In the genomic region with DNA sequence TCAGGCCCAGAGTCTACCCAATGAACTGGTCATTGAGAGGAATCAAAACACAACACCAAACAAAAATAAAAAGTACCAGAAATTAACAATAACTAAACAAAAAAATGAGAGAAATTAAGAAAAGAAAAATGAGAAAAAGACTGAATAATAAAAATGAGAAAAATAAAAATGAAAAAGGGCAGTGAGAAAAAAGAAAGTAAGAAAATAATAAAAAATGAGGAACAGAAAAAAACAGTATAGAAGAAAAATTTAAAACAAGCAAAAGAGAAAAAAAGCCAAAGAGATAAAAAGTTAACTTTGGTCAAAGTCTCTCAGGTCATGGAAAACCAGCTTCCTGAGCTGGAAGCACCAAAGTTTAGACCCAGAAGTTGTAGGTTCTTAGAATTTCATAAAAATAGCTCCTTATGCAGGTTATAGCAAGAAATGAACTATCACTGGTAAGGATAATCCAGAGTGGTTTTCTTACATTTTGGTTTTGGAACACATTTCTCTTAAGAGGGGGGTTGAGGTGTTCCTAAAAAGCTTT, we compare ENCODE assay signal across 18 cellular contexts. TPM values are rescaled to one million over a fixed set of nuclear protein-coding genes. Genes with fewer than 3 reads are reported as not detected.
A peak's percentile ranks its signal among the peaks of the same experiment; 100 is the strongest.
DNase-seq lines count a peak whose midpoint lies in the region; ATAC-seq, FAIRE-seq and TF ChIP-seq lines count a peak whose summit lies in the region.
"Had no signal": no experiment of that assay in that cellular context is flagged by ENCODE, and none has a peak within 500 bp of the region (broad histone marks: within the 10 kb centered on the region; RNA-seq: fewer than 3 reads in every experiment).

No MANE protein-coding gene starts in this region.

- no peaks in the 10 kb centered on the region for H4K20me1 ChIP-seq in BLaER1 treated with 17β-estradiol and CSF1 and Interleukin-3, amounts not matched to agents 10 nM and 100 nM
- H4K20me1 ChIP-seq in HCT116 (ENCODE audit: insufficient read depth) (no peaks in the 10 kb centered on the region), OCI-LY3 (ENCODE audit: insufficient read depth, low read length) (no peaks in the 10 kb centered on the region)

- TF ChIP-seq CTCF in HCT116 (IDR thresholded peaks at IDR 0.05 in 2 of 3, conservative IDR thresholded peaks at IDR 0.05 in 1 of 3; ENCODE audit: borderline replicate concordance in 1 of 3, insufficient read depth in 1 of 3, low read depth in 2 of 3, low read length in 2 of 3) (no peak), OCI-LY3 (IDR thresholded peaks at IDR 0.05; ENCODE audit: low read depth, low read length) (no peak), ascending aorta (IDR thresholded peaks at IDR 0.05) (no peak)

- H3K4me3 ChIP-seq in BLaER1 treated with 17β-estradiol and CSF1 and Interleukin-3, amounts not matched to agents 10 nM and 100 nM = no peak overlapping the region
- H3K4me3 ChIP-seq in HCT116 (replicated peaks in 1 of 2; ENCODE audit: low read depth in 1 of 2, low read length in 2 of 2) (no peak overlapping the region), OCI-LY3 (ENCODE audit: low read length) (0 out of 2 replicates have a peak overlapping the region, but pooled peaks have one; percentile 6), ascending aorta (no peak overlapping the region)
- H3K4me3 ChIP-seq: GM23248 had no signal

- intact Hi-C loops in HCT116 (cut with micrococcal nuclease) = no loop called here
- intact Hi-C loops in ascending aorta (cut with DNase I) = no loop called here

- RAD21 ChIA-PET in HCT116 (lab: Charles Lee; ENCODE audit: low non-redundant PET in 1 of 2, low total read pairs in 2 of 2, uncharacterized antibody in 2 of 2, unreplicated experiment in 2 of 2) = no interaction called here

- no peak overlapping the region for H3K27ac ChIP-seq in BLaER1 treated with 17β-estradiol and CSF1 and Interleukin-3, amounts not matched to agents 10 nM and 100 nM
- no peak overlapping the region for H3K27ac ChIP-seq in HCT116 (ENCODE audit: low read depth, low read length)
- peak overlapping the region; percentile 26 for H3K27ac ChIP-seq in OCI-LY3 (ENCODE audit: low read length)
- no peak overlapping the region for H3K27ac ChIP-seq in ascending aorta
- H3K27ac ChIP-seq: GM23248, RWPE1 had no signal

- no peak overlapping the region for H3K9ac ChIP-seq in BLaER1 treated with 17β-estradiol and CSF1 and Interleukin-3, amounts not matched to agents 10 nM and 100 nM
- H3K9ac ChIP-seq in HCT116 (ENCODE audit: low read length) (no peak overlapping the region), OCI-LY3 (ENCODE audit: low read length) (no peak overlapping the region)
- H3K9ac ChIP-seq: GM23248 had no signal

- no TSS peak for BruUV-seq in HCT116 (replicated peaks; lab: Mats Ljungman, UMichigan)

- FAIRE-seq in frontal cortex (lab: Jason Lieb, UNC) = peak; percentile 91

- no peaks in the 10 kb centered on the region for H3K79me2 ChIP-seq in HCT116 (ENCODE audit: insufficient read depth, low read length)
- no peaks in the 10 kb centered on the region for H3K79me2 ChIP-seq in OCI-LY3 (ENCODE audit: low read length)

- no peaks in the 10 kb centered on the region for H3K9me2 ChIP-seq in HCT116 (ENCODE audit: insufficient read depth)

- H3K36me3 ChIP-seq in BLaER1 treated with 17β-estradiol and CSF1 and Interleukin-3, amounts not matched to agents 10 nM and 100 nM = no peaks in the 10 kb centered on the region
- H3K36me3 ChIP-seq in HCT116 (ENCODE audit: control insufficient read depth in 1 of 2, insufficient read depth in 2 of 2, low read length in 2 of 2) (no peaks in the 10 kb centered on the region), OCI-LY3 (replicated peaks; ENCODE audit: low read depth, low read length) (peaks cover 13% of the 10 kb centered on the region), ascending aorta (no peaks in the 10 kb centered on the region)

- peaks cover 0 to 12% (median 7%) of the 10 kb centered on the region in 11 experiments; a peak in 7 of 22 replicates for H3K27me3 ChIP-seq in BLaER1 treated with 17β-estradiol and CSF1 and Interleukin-3, amounts not matched to agents 10 nM and 100 nM
- no peaks in the 10 kb centered on the region for H3K27me3 ChIP-seq in HCT116 (ENCODE audit: insufficient read depth, low read length)
- no peaks in the 10 kb centered on the region for H3K27me3 ChIP-seq in OCI-LY3 (ENCODE audit: low read depth, low read length)
- H3K27me3 ChIP-seq in ascending aorta = no peaks in the 10 kb centered on the region

- H3K4me2 ChIP-seq in BLaER1 treated with 17β-estradiol and CSF1 and Interleukin-3, amounts not matched to agents 10 nM and 100 nM = peak overlapping the region in 9 of 11 experiments; percentile 21 to 74 (median 58); a peak in 9 of 22 replicates
- H3K4me2 ChIP-seq in HCT116 (ENCODE audit: low read length) = no peak overlapping the region
- H3K4me2 ChIP-seq in OCI-LY3 (ENCODE audit: low read length) = peak overlapping the region; percentile 29; the same call in 1 of the 2 replicates

- H2AFZ ChIP-seq in HCT116 (ENCODE audit: low read depth, low read length, poor library complexity, severe bottlenecking) (peak overlapping the region; percentile 3), OCI-LY3 (ENCODE audit: low read depth, low read length) (no peak overlapping the region)
- H2AFZ ChIP-seq: GM23248 had no signal

- TF ChIP-seq POLR2A in HCT116 (IDR thresholded peaks at IDR 0.05; ENCODE audit: borderline replicate concordance, extremely low read depth, insufficient read depth, insufficient read length) = no peak

- no peak for DNase-seq in HCT116 (ENCODE audit: low read depth, low spot score)
- no peak for DNase-seq in frontal cortex (ENCODE audit: low spot score in 2 of 2)
- no peak for DNase-seq in GM19238 (ENCODE audit: insufficient read length, low spot score)
- DNase-seq in superior temporal gyrus (ENCODE audit: extremely low spot score) = no peak
- no peak for DNase-seq in NCI-H748 treated with DMSO at 0.1 percent for 48 hours (lab: John Stamatoyannopoulos, UW)
- DNase-seq in ascending aorta (ENCODE audit: low spot score in 2 of 2) = no peak
- DNase-seq: CD4-positive, CD25-positive, alpha-beta regulatory T cell; DMS53; GM23248; HCEC 1CT; NCI-H1048; NCI-H1436 treated with DMSO at 0.1 percent for 48 hours; NCI-H2081 treated with DMSO at 0.1 percent for 48 hours; NCI-H510A treated with DMSO at 0.1 percent for 48 hours; PC-3 had no signal

- POLR2A ChIA-PET in HCT116 (lab: Charles Lee) = no interaction called here

- CTCF ChIA-PET in HCT116 (lab: Charles Lee) = no interaction called here

- peaks cover 30 to 50% (median 37%) of the 10 kb centered on the region in 10 experiments for H3K4me1 ChIP-seq in BLaER1 treated with 17β-estradiol and CSF1 and Interleukin-3, amounts not matched to agents 10 nM and 100 nM
- H3K4me1 ChIP-seq in HCT116 (ENCODE audit: control insufficient read depth in 1 of 2, insufficient read depth in 2 of 2, low read length in 2 of 2) (no peaks in the 10 kb centered on the region), OCI-LY3 (ENCODE audit: low read length) (peaks cover 36% of the 10 kb centered on the region), ascending aorta (no peaks in the 10 kb centered on the region)

- no peak for ATAC-seq in HCT116
- ATAC-seq: PC-3 had no signal

- no peak for TF ChIP-seq RAD21 in HCT116 (IDR thresholded peaks at IDR 0.05; ENCODE audit: low read depth)

- H3K9me3 ChIP-seq in BLaER1 treated with 17β-estradiol and CSF1 and Interleukin-3, amounts not matched to agents 10 nM and 100 nM (replicated peaks in 1 of 11) = peaks cover 0 to 11% (median 4%) of the 10 kb centered on the region in 11 experiments; a peak in 10 of 22 replicates
- H3K9me3 ChIP-seq in HCT116 (ENCODE audit: control insufficient read depth in 1 of 2, insufficient read depth in 1 of 2, low read depth in 1 of 2, low read length in 2 of 2) = no peaks in the 10 kb centered on the region
- H3K9me3 ChIP-seq in OCI-LY3 (ENCODE audit: insufficient read depth, low read length) = peaks cover 29% of the 10 kb centered on the region; the same call in 1 of the 2 replicates
- no peaks in the 10 kb centered on the region for H3K9me3 ChIP-seq in ascending aorta

TF ChIP-seq in HCT116, 20 proteins besides CTCF, POLR2A, EP300 and RAD21:
- TF ChIP-seq SRF (IDR thresholded peaks at IDR 0.05; ENCODE audit: low read depth) = no peak
- TF ChIP-seq, protein P1, sequence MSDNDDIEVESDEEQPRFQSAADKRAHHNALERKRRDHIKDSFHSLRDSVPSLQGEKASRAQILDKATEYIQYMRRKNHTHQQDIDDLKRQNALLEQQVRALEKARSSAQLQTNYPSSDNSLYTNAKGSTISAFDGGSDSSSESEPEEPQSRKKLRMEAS (IDR thresholded peaks at IDR 0.05) = no peak
- no peak for TF ChIP-seq SP1 (IDR thresholded peaks at IDR 0.05; ENCODE audit: low read depth)
- TF ChIP-seq TCF7L2 (IDR thresholded peaks at IDR 0.05; ENCODE audit: borderline replicate concordance, extremely low read depth, insufficient read depth, insufficient read length) = no peak
- no peak for TF ChIP-seq ZFX (IDR thresholded peaks at IDR 0.05)
- TF ChIP-seq POLR2AphosphoS5 (IDR thresholded peaks at IDR 0.05; ENCODE audit: low read depth, low read length) = no peak
- no peak for TF ChIP-seq EZH2phosphoT487 (IDR thresholded peaks at IDR 0.05; ENCODE audit: borderline replicate concordance)
- TF ChIP-seq YY1 (IDR thresholded peaks at IDR 0.05; ENCODE audit: extremely low read depth, insufficient replicate concordance, low read depth, low read length) = no peak
- no peak for TF ChIP-seq SIN3A (IDR thresholded peaks at IDR 0.05; ENCODE audit: low read depth)
- TF ChIP-seq CBX3 (IDR thresholded peaks at IDR 0.05; ENCODE audit: low read depth) = no peak
- TF ChIP-seq ELF1 (IDR thresholded peaks at IDR 0.05; ENCODE audit: borderline replicate concordance, low read depth) = no peak
- no peak for TF ChIP-seq FOSL1 (IDR thresholded peaks at IDR 0.05; ENCODE audit: low read depth)
- no peak for TF ChIP-seq EZH2 (IDR thresholded peaks at IDR 0.05)
- TF ChIP-seq JUND (IDR thresholded peaks at IDR 0.05) = no peak
TF ChIP-seq in HCT116: peak in this region for 0.

RNA-seq across cellular contexts. Expression of a gene that starts 51.0 kb away (rescaled TPM):
- total RNA-seq in HCT116 (2021; ENCODE audit: unreplicated experiment) (0.20 TPM), frontal cortex (63.6 TPM), ascending aorta (3.4 TPM)
- polyA plus RNA-seq in HCT116 (2012) = not detected in 2 replicates

Comparison
In these comparisons a context has a peak if more than half of its experiments do, and no peak if none do; other contexts are left out.
1. RNA of a gene that starts 51.0 kb away (total RNA-seq): 63.6 TPM in frontal cortex (single experiment); 3.4 TPM in ascending aorta (single experiment) and 0.20 TPM in HCT116 (single experiment); every median in the first group is over 10 times any median in the second.